20 cellular contexts compared by ENCODE assay signal in genomic region chr6:150235218-150235617, GRCh38.
A peak's percentile ranks its signal among the peaks of the same experiment; 100 is the strongest.
DNase-seq lines count a peak whose midpoint lies in the region; ATAC-seq, FAIRE-seq and TF ChIP-seq lines count a peak whose summit lies in the region.
"Had no signal": no experiment of that assay in that cellular context is flagged by ENCODE, and none has a peak within 500 bp of the region (broad histone marks: within the 10 kb centered on the region; RNA-seq: fewer than 3 reads in every experiment).

No MANE protein-coding gene starts in this region.

- DNase-seq in left ventricle myocardium inferior (no peak), left ventricle myocardium superior (no peak), K562 (ENCODE audit: extremely low read depth in 1 of 4, low spot score in 3 of 4) (no peak), NCI-H1436 treated with DMSO at 0.1 percent for 48 hours (lab: John Stamatoyannopoulos, UW) (no peak), ACHN (no peak)
- no peak for DNase-seq in stimulated activated naive CD4-positive, alpha-beta T cell (lab: John Stamatoyannopoulos, UW)
- DNase-seq: COR-L47, DMS153, DMS79 treated with DMSO at 0.1 percent for 48 hours, EL had no signal

- H3K4me1 ChIP-seq in left ventricle myocardium inferior (peaks cover 52% of the 10 kb centered on the region), K562 (replicated peaks in 1 of 2; ENCODE audit: control insufficient read depth in 2 of 2, insufficient read depth in 2 of 2, low read length in 2 of 2) (peaks cover under 1 to 4% of the 10 kb centered on the region in 2 experiments; a peak in 2 of 5 replicates)
- H3K4me1 ChIP-seq: A549, HAP-1 had no signal

- H3K27me3 Mint-ChIP-seq in T-helper 1 cell treated with Interleukin-12 subunit alpha and Interleukin-12 subunit beta and Interleukin-4 antibody, amounts not matched to agents 30 μg/mL and 1 μg/mL, for 36 hours (ENCODE audit: low read depth), result peaks cover 3% of the 10 kb centered on the region

- TF ChIP-seq CTCF in left ventricle myocardium inferior (IDR thresholded peaks at IDR 0.05; ENCODE audit: borderline replicate concordance), result no peak
- TF ChIP-seq CTCF in K562 (IDR thresholded peaks at IDR 0.05 in 2 of 3, conservative IDR thresholded peaks at IDR 0.05 in 1 of 3; ENCODE audit: insufficient read depth in 2 of 3, low read depth in 1 of 3, low read length in 3 of 3), result no peak

- POLR2A ChIA-PET in K562 (lab: Yijun Ruan, JAX), result interaction anchor here (0.6 kb wide), 1 partner anchor 9 kb away, joined by 3 read pairs; no protein-coding TSS in a partner anchor

- H3K36me3 ChIP-seq in left ventricle myocardium inferior (no peaks in the 10 kb centered on the region), K562 (ENCODE audit: control insufficient read depth, insufficient read depth, low read length) (no peaks in the 10 kb centered on the region)
- H3K36me3 ChIP-seq: HAP-1 had no signal

- no peaks in the 10 kb centered on the region for H4K20me1 ChIP-seq in K562 (replicated peaks; ENCODE audit: control insufficient read depth, insufficient read depth, low read length)

- H3K27ac Mint-ChIP-seq in T-helper 1 cell treated with Interleukin-12 subunit alpha and Interleukin-12 subunit beta and Interleukin-4 antibody, amounts not matched to agents 30 μg/mL and 1 μg/mL, for 36 hours, result peak overlapping the region; percentile 28
- H3K27ac Mint-ChIP-seq: CD4-positive, CD25-positive, alpha-beta regulatory T cell; IgD-negative memory B cell had no signal

- in situ Hi-C loops in K562 (cut with MboI), result no loop called here
- in situ Hi-C loops in ACHN (cut with HindIII; ENCODE audit: low pct_ligation_motif_present, low pct_unique_long_range_greater_than_20kb, low sequenced_read_pairs), result no loop called here

- H3K4me3 ChIP-seq in left ventricle myocardium inferior (no peak overlapping the region), K562 (no peak overlapping the region)
- H3K4me3 ChIP-seq: A549, HAP-1 had no signal

- peaks cover 9% of the 10 kb centered on the region for H3K4me1 Mint-ChIP-seq in T-helper 1 cell treated with Interleukin-12 subunit alpha and Interleukin-12 subunit beta and Interleukin-4 antibody, amounts not matched to agents 30 μg/mL and 1 μg/mL, for 36 hours (ENCODE audit: low read depth)

- H2AFZ ChIP-seq in K562 (ENCODE audit: low read depth, low read length), result no peak overlapping the region

- H3K27me3 ChIP-seq in left ventricle myocardium inferior (ENCODE audit: low read depth) (no peaks in the 10 kb centered on the region), K562 (ENCODE audit: control insufficient read depth in 2 of 2, insufficient read depth in 2 of 2, low read length in 2 of 2) (no peaks in the 10 kb centered on the region)

- peaks cover 22% of the 10 kb centered on the region for H3K9me3 Mint-ChIP-seq in T-helper 1 cell treated with Interleukin-12 subunit alpha and Interleukin-12 subunit beta and Interleukin-4 antibody, amounts not matched to agents 30 μg/mL and 1 μg/mL, for 36 hours

- TF ChIP-seq POLR2A in K562 (conservative IDR thresholded peaks at IDR 0.05), result no peak

- no peak for FAIRE-seq in K562 (lab: Jason Lieb, UNC)
- FAIRE-seq: A549, D721Med, G401.6, GM12891, GM19239, H1 had no signal

- H3K9ac ChIP-seq in K562 (ENCODE audit: insufficient read depth in 1 of 2, low read depth in 2 of 2, low read length in 2 of 2), result no peak overlapping the region

- 58% methylated on average over 5 of the region's 5 CpGs for WGBS in K562 (ENCODE audit: insufficient coverage, low coverage, missing lambda C conversion rate)

- BruUV-seq in K562 (replicated peaks; lab: Mats Ljungman, UMichigan), result no TSS peak

- no peaks in the 10 kb centered on the region for H3K36me3 Mint-ChIP-seq in T-helper 1 cell treated with Interleukin-12 subunit alpha and Interleukin-12 subunit beta and Interleukin-4 antibody, amounts not matched to agents 30 μg/mL and 1 μg/mL, for 36 hours (ENCODE audit: low read depth)
- H3K36me3 Mint-ChIP-seq: CD4-positive, CD25-positive, alpha-beta regulatory T cell had no signal

- no peak overlapping the region for H3K4me2 ChIP-seq in K562 (ENCODE audit: insufficient read depth, low read length)
- H3K4me2 ChIP-seq: A549 had no signal

- no peaks in the 10 kb centered on the region for H3K9me1 ChIP-seq in K562 (ENCODE audit: control insufficient read depth, insufficient read depth, low read length)

- H3K9me3 ChIP-seq in left ventricle myocardium inferior (replicated peaks) (peaks cover 3% of the 10 kb centered on the region), K562 (replicated peaks; ENCODE audit: control insufficient read depth, insufficient read depth, low read depth, low read length) (0 out of 2 replicates have a peak, but pooled peaks cover 2% of the 10 kb centered on the region)
- H3K9me3 ChIP-seq: A549, HAP-1 had no signal

- ATAC-seq in left ventricle myocardium superior, result no peak
- ATAC-seq in K562, result no peak
- ATAC-seq: A549 had no signal

- intact Hi-C loops in left ventricle myocardium inferior (cut with micrococcal nuclease) (no loop called here), left ventricle myocardium superior (cut with micrococcal nuclease) (no loop called here), K562 (cut with micrococcal nuclease) (no loop called here)

- no peak for TF ChIP-seq RAD21 in K562 (CRISPR knock-in tag; conservative IDR thresholded peaks at IDR 0.05 in 1 of 2, IDR thresholded peaks at IDR 0.05 in 1 of 2)

- H3K27ac ChIP-seq in left ventricle myocardium inferior (replicated peaks) (peak overlapping the region; percentile 66), K562 (ENCODE audit: extremely low read depth, low read depth, low read length) (no peak overlapping the region)
- H3K27ac ChIP-seq: A549 had no signal

- H3K4me3 Mint-ChIP-seq in T-helper 1 cell treated with Interleukin-12 subunit alpha and Interleukin-12 subunit beta and Interleukin-4 antibody, amounts not matched to agents 30 μg/mL and 1 μg/mL, for 36 hours, result no peak overlapping the region
- H3K4me3 Mint-ChIP-seq: CD4-positive, CD25-positive, alpha-beta regulatory T cell; IgD-negative memory B cell had no signal

- H3K79me2 ChIP-seq in K562 (ENCODE audit: control insufficient read depth, insufficient read depth, low read length), result no peaks in the 10 kb centered on the region

- no peak for TF ChIP-seq EP300 in K562 (IDR thresholded peaks at IDR 0.05; ENCODE audit: low read length)

- CTCF ChIA-PET in K562 (lab: Yijun Ruan, JAX; ENCODE audit: low intra/inter-chr PET ratio), result no interaction called here

TF ChIP-seq in K562, 482 proteins besides CTCF, POLR2A, EP300 and RAD21:
- peak; percentile 36; the same call in 1 of the 2 replicates for TF ChIP-seq TFAP4 (CRISPR knock-in tag; IDR thresholded peaks at IDR 0.05; ENCODE audit: borderline replicate concordance)
- no peak for TF ChIP-seq GTF2A2 (tag; IDR thresholded peaks at IDR 0.05)
- TF ChIP-seq EHMT2 (IDR thresholded peaks at IDR 0.05), result no peak
- no peak for TF ChIP-seq RBM14 (IDR thresholded peaks at IDR 0.05; ENCODE audit: borderline replicate concordance, insufficient read depth, low read depth, low read length)
- no peak for TF ChIP-seq ILK (tag; IDR thresholded peaks at IDR 0.05; ENCODE audit: borderline replicate concordance, low read depth)
- peak; percentile 30; the same call in 1 of the 2 replicates for TF ChIP-seq CBFA2T3 (IDR thresholded peaks at IDR 0.05)
- 0 out of 2 replicates have a peak, but pooled peaks have one; percentile 26 for TF ChIP-seq TCF3 (CRISPR knock-in tag; IDR thresholded peaks at IDR 0.05)
- no peak for TF ChIP-seq FOS (IDR thresholded peaks at IDR 0.05; ENCODE audit: extremely low read depth, insufficient read length)
- TF ChIP-seq ZNF644 (tag; IDR thresholded peaks at IDR 0.05; ENCODE audit: low read depth), result no peak
- TF ChIP-seq SIN3B (IDR thresholded peaks at IDR 0.05; ENCODE audit: low read depth), result no peak
- TF ChIP-seq FOXA1 (IDR thresholded peaks at IDR 0.05; ENCODE audit: borderline replicate concordance), result no peak
TF ChIP-seq in K562: peak in this region for 3.
